Comparison of ENCODE assay signal across 1 cellular context in the genomic region with DNA sequence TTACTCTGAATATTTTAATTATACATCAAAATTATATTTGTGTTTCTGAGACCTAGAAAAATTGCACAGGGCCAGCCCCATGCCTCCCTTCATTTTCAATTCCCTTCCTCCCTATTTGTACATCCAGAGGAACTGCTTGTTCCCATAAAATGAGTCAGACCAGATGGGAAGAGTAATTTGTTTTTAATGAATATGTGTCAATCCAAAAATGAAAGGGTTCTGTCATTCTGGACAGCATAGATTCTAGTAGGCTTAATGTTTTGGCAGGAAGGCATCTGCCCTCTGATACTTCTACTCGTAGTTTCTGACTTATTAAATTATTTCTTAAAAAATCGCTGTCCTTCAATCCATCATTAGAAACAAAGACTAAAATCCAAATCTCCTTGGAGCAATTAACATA.
TF ChIP-seq lines count a peak whose summit lies in the region.

No MANE protein-coding gene starts in this region.

TF ChIP-seq in H1, 55 proteins besides CTCF, POLR2A, EP300 and RAD21 (continued from another document):
- TF ChIP-seq, protein P1, sequence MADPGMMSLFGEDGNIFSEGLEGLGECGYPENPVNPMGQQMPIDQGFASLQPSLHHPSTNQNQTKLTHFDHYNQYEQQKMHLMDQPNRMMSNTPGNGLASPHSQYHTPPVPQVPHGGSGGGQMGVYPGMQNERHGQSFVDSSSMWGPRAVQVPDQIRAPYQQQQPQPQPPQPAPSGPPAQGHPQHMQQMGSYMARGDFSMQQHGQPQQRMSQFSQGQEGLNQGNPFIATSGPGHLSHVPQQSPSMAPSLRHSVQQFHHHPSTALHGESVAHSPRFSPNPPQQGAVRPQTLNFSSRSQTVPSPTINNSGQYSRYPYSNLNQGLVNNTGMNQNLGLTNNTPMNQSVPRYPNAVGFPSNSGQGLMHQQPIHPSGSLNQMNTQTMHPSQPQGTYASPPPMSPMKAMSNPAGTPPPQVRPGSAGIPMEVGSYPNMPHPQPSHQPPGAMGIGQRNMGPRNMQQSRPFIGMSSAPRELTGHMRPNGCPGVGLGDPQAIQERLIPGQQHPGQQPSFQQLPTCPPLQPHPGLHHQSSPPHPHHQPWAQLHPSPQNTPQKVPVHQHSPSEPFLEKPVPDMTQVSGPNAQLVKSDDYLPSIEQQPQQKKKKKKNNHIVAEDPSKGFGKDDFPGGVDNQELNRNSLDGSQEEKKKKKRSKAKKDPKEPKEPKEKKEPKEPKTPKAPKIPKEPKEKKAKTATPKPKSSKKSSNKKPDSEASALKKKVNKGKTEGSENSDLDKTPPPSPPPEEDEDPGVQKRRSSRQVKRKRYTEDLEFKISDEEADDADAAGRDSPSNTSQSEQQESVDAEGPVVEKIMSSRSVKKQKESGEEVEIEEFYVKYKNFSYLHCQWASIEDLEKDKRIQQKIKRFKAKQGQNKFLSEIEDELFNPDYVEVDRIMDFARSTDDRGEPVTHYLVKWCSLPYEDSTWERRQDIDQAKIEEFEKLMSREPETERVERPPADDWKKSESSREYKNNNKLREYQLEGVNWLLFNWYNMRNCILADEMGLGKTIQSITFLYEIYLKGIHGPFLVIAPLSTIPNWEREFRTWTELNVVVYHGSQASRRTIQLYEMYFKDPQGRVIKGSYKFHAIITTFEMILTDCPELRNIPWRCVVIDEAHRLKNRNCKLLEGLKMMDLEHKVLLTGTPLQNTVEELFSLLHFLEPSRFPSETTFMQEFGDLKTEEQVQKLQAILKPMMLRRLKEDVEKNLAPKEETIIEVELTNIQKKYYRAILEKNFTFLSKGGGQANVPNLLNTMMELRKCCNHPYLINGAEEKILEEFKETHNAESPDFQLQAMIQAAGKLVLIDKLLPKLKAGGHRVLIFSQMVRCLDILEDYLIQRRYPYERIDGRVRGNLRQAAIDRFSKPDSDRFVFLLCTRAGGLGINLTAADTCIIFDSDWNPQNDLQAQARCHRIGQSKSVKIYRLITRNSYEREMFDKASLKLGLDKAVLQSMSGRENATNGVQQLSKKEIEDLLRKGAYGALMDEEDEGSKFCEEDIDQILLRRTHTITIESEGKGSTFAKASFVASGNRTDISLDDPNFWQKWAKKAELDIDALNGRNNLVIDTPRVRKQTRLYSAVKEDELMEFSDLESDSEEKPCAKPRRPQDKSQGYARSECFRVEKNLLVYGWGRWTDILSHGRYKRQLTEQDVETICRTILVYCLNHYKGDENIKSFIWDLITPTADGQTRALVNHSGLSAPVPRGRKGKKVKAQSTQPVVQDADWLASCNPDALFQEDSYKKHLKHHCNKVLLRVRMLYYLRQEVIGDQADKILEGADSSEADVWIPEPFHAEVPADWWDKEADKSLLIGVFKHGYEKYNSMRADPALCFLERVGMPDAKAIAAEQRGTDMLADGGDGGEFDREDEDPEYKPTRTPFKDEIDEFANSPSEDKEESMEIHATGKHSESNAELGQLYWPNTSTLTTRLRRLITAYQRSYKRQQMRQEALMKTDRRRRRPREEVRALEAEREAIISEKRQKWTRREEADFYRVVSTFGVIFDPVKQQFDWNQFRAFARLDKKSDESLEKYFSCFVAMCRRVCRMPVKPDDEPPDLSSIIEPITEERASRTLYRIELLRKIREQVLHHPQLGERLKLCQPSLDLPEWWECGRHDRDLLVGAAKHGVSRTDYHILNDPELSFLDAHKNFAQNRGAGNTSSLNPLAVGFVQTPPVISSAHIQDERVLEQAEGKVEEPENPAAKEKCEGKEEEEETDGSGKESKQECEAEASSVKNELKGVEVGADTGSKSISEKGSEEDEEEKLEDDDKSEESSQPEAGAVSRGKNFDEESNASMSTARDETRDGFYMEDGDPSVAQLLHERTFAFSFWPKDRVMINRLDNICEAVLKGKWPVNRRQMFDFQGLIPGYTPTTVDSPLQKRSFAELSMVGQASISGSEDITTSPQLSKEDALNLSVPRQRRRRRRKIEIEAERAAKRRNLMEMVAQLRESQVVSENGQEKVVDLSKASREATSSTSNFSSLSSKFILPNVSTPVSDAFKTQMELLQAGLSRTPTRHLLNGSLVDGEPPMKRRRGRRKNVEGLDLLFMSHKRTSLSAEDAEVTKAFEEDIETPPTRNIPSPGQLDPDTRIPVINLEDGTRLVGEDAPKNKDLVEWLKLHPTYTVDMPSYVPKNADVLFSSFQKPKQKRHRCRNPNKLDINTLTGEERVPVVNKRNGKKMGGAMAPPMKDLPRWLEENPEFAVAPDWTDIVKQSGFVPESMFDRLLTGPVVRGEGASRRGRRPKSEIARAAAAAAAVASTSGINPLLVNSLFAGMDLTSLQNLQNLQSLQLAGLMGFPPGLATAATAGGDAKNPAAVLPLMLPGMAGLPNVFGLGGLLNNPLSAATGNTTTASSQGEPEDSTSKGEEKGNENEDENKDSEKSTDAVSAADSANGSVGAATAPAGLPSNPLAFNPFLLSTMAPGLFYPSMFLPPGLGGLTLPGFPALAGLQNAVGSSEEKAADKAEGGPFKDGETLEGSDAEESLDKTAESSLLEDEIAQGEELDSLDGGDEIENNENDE (IDR thresholded peaks at IDR 0.05; ENCODE audit: insufficient replicate concordance, low read length): no peak
